ENCODE assay signal across 18 cellular contexts in the genomic region with DNA sequence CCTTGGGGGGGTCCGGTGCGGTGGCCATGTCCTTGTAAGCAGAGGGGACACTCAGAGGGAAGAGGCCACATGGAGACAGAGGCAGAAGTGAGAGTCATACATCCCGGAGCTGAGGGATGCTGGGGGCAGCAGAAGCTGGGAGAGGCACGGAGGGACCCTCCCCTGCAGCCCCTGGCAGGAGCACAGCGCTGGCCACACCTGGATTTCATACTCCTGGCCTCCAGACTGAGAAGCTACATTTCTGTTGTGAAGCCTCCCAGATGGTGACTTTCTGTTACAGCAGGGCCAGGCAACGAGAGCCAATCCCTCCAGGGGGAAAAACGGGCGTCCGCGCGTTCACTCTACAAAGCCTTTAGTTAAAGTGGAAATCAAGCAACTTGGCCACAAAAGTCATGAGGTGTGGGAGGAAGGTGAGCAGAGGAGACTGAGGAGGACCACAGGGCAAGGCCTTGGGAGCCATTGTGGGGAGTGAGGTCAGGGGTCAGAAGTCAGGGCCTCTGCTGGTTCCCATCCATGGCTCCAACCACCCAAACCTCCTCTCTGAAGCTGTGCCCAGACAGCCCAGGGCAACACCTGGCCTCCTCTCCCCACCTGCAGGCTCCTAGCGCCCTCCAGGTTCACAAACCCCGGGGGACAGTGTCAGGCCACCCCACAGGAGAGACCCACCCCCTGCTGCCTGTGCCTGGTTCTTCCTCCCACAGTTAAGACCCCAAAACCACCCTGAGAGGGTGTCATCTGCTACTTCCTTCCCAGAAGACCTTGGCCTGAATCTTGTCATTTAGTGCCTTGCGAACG.
"Had no signal": no experiment of that assay in that cellular context is flagged by ENCODE, and none has a peak within 500 bp of the region (broad histone marks: within the 10 kb centered on the region; RNA-seq: fewer than 3 reads in every experiment).

No MANE protein-coding gene starts in this region.

- ATAC-seq: gastroesophageal sphincter, heart right ventricle, left ventricle myocardium superior, right lobe of liver had no signal

- H3K27me3 Mint-ChIP-seq: activated naive CD8-positive, alpha-beta T cell treated with anti-CD3 and anti-CD28 coated beads, Interleukin-2, amount 10 ng/mL, durations not matched to agents 7 days and 5 days had no signal

- H3K27ac ChIP-seq: heart right ventricle, right lobe of liver, WERI-Rb-1 had no signal

- H3K4me3 ChIP-seq: gastroesophageal sphincter, heart right ventricle, ovary, right lobe of liver, testis had no signal

- H3K4me3 Mint-ChIP-seq: activated naive CD8-positive, alpha-beta T cell treated with anti-CD3 and anti-CD28 coated beads, Interleukin-2, amount 10 ng/mL, durations not matched to agents 7 days and 5 days; brain had no signal

- H3K36me3 ChIP-seq: gastroesophageal sphincter, heart right ventricle, ovary, right lobe of liver, WERI-Rb-1 had no signal

- H3K27me3 ChIP-seq: ovary, right lobe of liver, testis had no signal

- H3K27ac Mint-ChIP-seq: brain had no signal

- FAIRE-seq: colon, endometrium, small intestine had no signal

- H3K36me3 Mint-ChIP-seq: brain had no signal

- DNase-seq: activated CD4-positive, alpha-beta T cell treated with anti-CD3 and anti-CD28 coated beads, Interleukin-2, amount 50 U/mL, for 48 hours; activated naive CD8-positive, alpha-beta T cell treated with anti-CD3 and anti-CD28 coated beads, Interleukin-2, amount 10 ng/mL, durations not matched to agents 7 days and 5 days; caudate nucleus; erythroblast; heart right ventricle; left ventricle myocardium superior; ovary; right lobe of liver; small intestine; stimulated activated CD4-positive, alpha-beta T cell treated with anti-CD3 and anti-CD28 coated beads, Interleukin-15, amount 100 ng/mL, for 24 hours; stimulated activated CD4-positive, alpha-beta T cell treated with anti-CD3 and anti-CD28 coated beads, Interleukin-2, amount 100 ng/mL, for 48 hours; T-helper 2 cell; testis; WERI-Rb-1 had no signal

- H3K9me3 ChIP-seq: gastroesophageal sphincter, ovary, right lobe of liver, testis had no signal
